ENCODE assay signal across 25 cellular contexts in the genomic region with DNA sequence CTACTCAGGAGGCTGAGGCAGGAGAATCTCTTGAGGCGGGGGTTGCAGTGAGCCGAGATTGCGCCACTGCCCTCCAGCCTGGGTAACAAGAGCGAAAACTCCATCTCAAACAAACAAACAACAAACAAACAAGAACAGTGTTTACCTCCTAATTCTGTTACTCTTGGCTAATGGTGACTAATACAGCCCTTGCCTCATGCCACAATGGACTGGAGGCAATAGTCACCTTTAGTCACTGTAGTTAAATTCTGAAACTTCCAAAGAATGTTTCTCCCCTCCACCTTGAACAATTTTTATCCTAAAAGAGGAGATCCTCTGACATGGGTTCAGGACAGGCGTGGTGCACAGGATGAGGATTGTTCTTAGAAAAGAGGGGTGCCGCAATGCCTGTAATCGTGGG.
DNase-seq lines count a peak whose midpoint lies in the region; ATAC-seq and TF ChIP-seq lines count a peak whose summit lies in the region.
"Had no signal": no experiment of that assay in that cellular context is flagged by ENCODE, and none has a peak within 500 bp of the region (broad histone marks: within the 10 kb centered on the region; RNA-seq: fewer than 3 reads in every experiment).

No MANE protein-coding gene starts in this region.

- no TSS peak for BruUV-seq in MCF 10A (replicated peaks; lab: Mats Ljungman, UMichigan)

- no peak for TF ChIP-seq POLR2A in breast epithelium (IDR thresholded peaks at IDR 0.05)

- intact Hi-C loops in MCF 10A (cut with micrococcal nuclease): no loop called here
- intact Hi-C loops in breast epithelium (cut with DNase I; ENCODE audit: low total_unique reads): no loop called here

- H3K27me3 ChIP-seq in breast epithelium (no peaks in the 10 kb centered on the region), RWPE2 (ENCODE audit: insufficient read depth, poor library complexity, severe bottlenecking) (no peaks in the 10 kb centered on the region)
- H3K27me3 ChIP-seq: MG63 had no signal

- DNase-seq in MCF 10A (ENCODE audit: unreplicated experiment): peak; percentile 13
- DNase-seq in breast epithelium (ENCODE audit: low spot score in 2 of 2): no peak
- DNase-seq in RWPE2 (ENCODE audit: low spot score): no peak
- peak; percentile 49 for DNase-seq in kidney tubule cell (ENCODE audit: low spot score)
- no peak for DNase-seq in putamen (ENCODE audit: low spot score)
- no peak for DNase-seq in activated T-cell treated with anti-CD3 and anti-CD28 coated beads, Interleukin-2, amount 50 U/mL, for 1 hour
- no peak for DNase-seq in AML-193 (lab: John Stamatoyannopoulos, UW)
- DNase-seq in GOT3 (lab: John Stamatoyannopoulos, UW): no peak
- DNase-seq: CD4-positive, CD25-positive, alpha-beta regulatory T cell; COR-L47; DMS153; GF-D8; MG63; NCI-H1048; NCI-H1436; NCI-H1930; NCI-H226; NCI-H524 treated with DMSO at 0.1 percent for 48 hours; PC-9; SW 1271 had no signal

- no peak overlapping the region for H3K27ac Mint-ChIP-seq in MCF 10A (ENCODE audit: low read depth, unreplicated experiment)
- H3K27ac Mint-ChIP-seq: B cell; CD4-positive, CD25-positive, alpha-beta regulatory T cell had no signal

- H3K4me1 Mint-ChIP-seq in MCF 10A (ENCODE audit: insufficient read depth, unreplicated experiment): peaks cover 16% of the 10 kb centered on the region
- H3K4me1 Mint-ChIP-seq: B cell; CD4-positive, CD25-positive, alpha-beta regulatory T cell had no signal

- no peak overlapping the region for H3K4me3 Mint-ChIP-seq in MCF 10A (ENCODE audit: unreplicated experiment)
- H3K4me3 Mint-ChIP-seq: B cell; CD4-positive, CD25-positive, alpha-beta regulatory T cell had no signal

- H3K4me3 ChIP-seq in breast epithelium (no peak overlapping the region), RWPE2 (ENCODE audit: severe bottlenecking) (no peak overlapping the region)
- H3K4me3 ChIP-seq: GM12878, MG63, PC-9 had no signal

- 0 out of 3 replicates have a peak, but pooled peaks have one; percentile 44 for ATAC-seq in RWPE2 (ENCODE audit: low read depth)
- ATAC-seq: GM12878, Right ventricle myocardium inferior had no signal

- H3K4me1 ChIP-seq in breast epithelium (no peaks in the 10 kb centered on the region), RWPE2 (ENCODE audit: insufficient read depth, poor library complexity, severe bottlenecking) (no peaks in the 10 kb centered on the region)

- no peaks in the 10 kb centered on the region for H3K36me3 Mint-ChIP-seq in MCF 10A (ENCODE audit: insufficient read depth, unreplicated experiment)
- H3K36me3 Mint-ChIP-seq: CD4-positive, CD25-positive, alpha-beta regulatory T cell had no signal

- H3K27ac ChIP-seq in breast epithelium (no peak overlapping the region), RWPE2 (ENCODE audit: poor library complexity, severe bottlenecking) (no peak overlapping the region)
- H3K27ac ChIP-seq: 22Rv1, KMS-11, PC-9 had no signal

- CTCF ChIA-PET in MCF 10A (lab: Yijun Ruan, JAX): interaction anchor here (0.8 kb wide), 1 partner anchor 24 kb away, joined by 3 read pairs; no protein-coding TSS in a partner anchor

- TF ChIP-seq CTCF in MCF 10A (IDR thresholded peaks at IDR 0.05; ENCODE audit: unreplicated experiment): no peak
- TF ChIP-seq CTCF in breast epithelium (IDR thresholded peaks at IDR 0.05): no peak
- TF ChIP-seq CTCF in RWPE2 (IDR thresholded peaks at IDR 0.05; ENCODE audit: poor library complexity, severe bottlenecking): no peak

- POLR2A ChIA-PET in MCF 10A (lab: Yijun Ruan, JAX): no interaction called here

- H3K36me3 ChIP-seq in breast epithelium: no peaks in the 10 kb centered on the region
- H3K36me3 ChIP-seq in RWPE2 (ENCODE audit: low read depth): no peaks in the 10 kb centered on the region
- H3K36me3 ChIP-seq: MG63 had no signal

- H3K9me3 ChIP-seq in breast epithelium: no peaks in the 10 kb centered on the region
- H3K9me3 ChIP-seq in RWPE2 (ENCODE audit: severe bottlenecking): no peaks in the 10 kb centered on the region
- H3K9me3 ChIP-seq: MG63 had no signal

- no peaks in the 10 kb centered on the region for H3K9me3 Mint-ChIP-seq in MCF 10A (ENCODE audit: unreplicated experiment)

- H3K27me3 Mint-ChIP-seq in MCF 10A (ENCODE audit: insufficient read depth, unreplicated experiment): no peaks in the 10 kb centered on the region
- H3K27me3 Mint-ChIP-seq: B cell; CD4-positive, CD25-positive, alpha-beta regulatory T cell had no signal

Comparison
In these comparisons a context has a peak if more than half of its experiments do, and no peak if none do; other contexts are left out.
1. DNase-seq: peak in MCF 10A (single experiment) and kidney tubule cell (single experiment); none in breast epithelium (0 of 2), RWPE2 (single experiment), putamen (single experiment), activated T-cell treated with anti-CD3 and anti-CD28 coated beads, Interleukin-2, amount 50 U/mL, for 1 hour (single experiment), AML-193 (0 of 2) and GOT3 (single experiment).